Comparison of ENCODE assay signal across 16 cellular contexts in genomic region chr4:67651536-67651935, GRCh38. TPM values are rescaled to one million over a fixed set of nuclear protein-coding genes. Genes with fewer than 3 reads are reported as not detected.
DNase-seq lines count a peak whose midpoint lies in the region; ATAC-seq, FAIRE-seq and TF ChIP-seq lines count a peak whose summit lies in the region.
"Had no signal": no experiment of that assay in that cellular context is flagged by ENCODE, and none has a peak within 500 bp of the region (broad histone marks: within the 10 kb centered on the region; RNA-seq: fewer than 3 reads in every experiment).

No MANE protein-coding gene starts in this region.

- no peaks in the 10 kb centered on the region for H3K27me3 ChIP-seq in HepG2 (ENCODE audit: control insufficient read depth in 1 of 2, insufficient read depth in 2 of 2, low read length in 2 of 2)
- H3K27me3 ChIP-seq in testis, result no peaks in the 10 kb centered on the region

- no peak for FAIRE-seq in HepG2 (lab: Jason Lieb, UNC)
- FAIRE-seq: GM12891 had no signal

- H3K4me1 ChIP-seq in HepG2 (ENCODE audit: insufficient read depth, low read length), result no peaks in the 10 kb centered on the region
- no peaks in the 10 kb centered on the region for H3K4me1 ChIP-seq in testis

- no peak overlapping the region for H3K4me2 ChIP-seq in HepG2 (ENCODE audit: low read depth, low read length)
- H3K4me2 ChIP-seq: GM23338 had no signal

- H3K36me3 ChIP-seq in HepG2 (replicated peaks in 1 of 2; ENCODE audit: control insufficient read depth in 1 of 2, insufficient read depth in 2 of 2, low read length in 2 of 2) (peaks cover 4 to 23% of the 10 kb centered on the region in 2 experiments; a peak in 3 of 5 replicates), testis (ENCODE audit: low read depth, missing control alignments) (no peaks in the 10 kb centered on the region)

- POLR2A ChIA-PET in HepG2 (lab: Yijun Ruan, JAX), result no interaction called here

- in situ Hi-C loops in HepG2 (cut with HindIII; ENCODE audit: extremely low pct_ligation_motif_present, low pct_unique_long_range_greater_than_20kb), result no loop called here

- CTCF ChIA-PET in HepG2 (lab: Yijun Ruan, JAX; ENCODE audit: low intra/inter-chr PET ratio, low total read pairs), result no interaction called here

- no peak overlapping the region for H3K9ac ChIP-seq in HepG2 (ENCODE audit: insufficient read depth, low read depth, low read length)

- TF ChIP-seq CTCF in HepG2 (CRISPR knock-in tag; IDR thresholded peaks at IDR 0.05) (no peak), testis (IDR thresholded peaks at IDR 0.05) (no peak)

- no peaks in the 10 kb centered on the region; the same call in 1 of the 2 replicates for H4K20me1 ChIP-seq in HepG2 (ENCODE audit: insufficient read depth, low read length)

- no peak for TF ChIP-seq EP300 in HepG2 (IDR thresholded peaks at IDR 0.05; ENCODE audit: low read depth in 2 of 2, low read length in 2 of 2)
- TF ChIP-seq EP300 in HepG2 (CRISPR knock-in tag; IDR thresholded peaks at IDR 0.05; ENCODE audit: borderline replicate concordance), result no peak

- H2AFZ ChIP-seq in HepG2 (ENCODE audit: low read length), result no peak overlapping the region
- H2AFZ ChIP-seq: GM23338 had no signal

- DNase-seq in astrocyte of the hippocampus (ENCODE audit: low read depth, low spot score), result peak; percentile 5
- DNase-seq in dermis microvascular lymphatic vessel endothelial cell (ENCODE audit: low read depth in 2 of 2), result peak; percentile 4 to 84
- peak; percentile 9 for DNase-seq in glomerular endothelial cell (ENCODE audit: extremely low read depth, low read depth, low spot score)
- no peak for DNase-seq in HepG2 (ENCODE audit: low spot score)
- no peak for DNase-seq in testis
- DNase-seq in NCI-H1694 (lab: John Stamatoyannopoulos, UW), result no peak
- DNase-seq in left lobe of liver (ENCODE audit: low spot score), result no peak
- DNase-seq: C1 segment of cervical spinal cord; Calu3; CD4-positive, alpha-beta T cell; DMS153; DMS79 treated with DMSO at 0.1 percent for 48 hours; EL; H7 had no signal

- no peak overlapping the region for H3K27ac ChIP-seq in HepG2 (ENCODE audit: extremely low read length, insufficient read depth, low read length)
- no peak overlapping the region for H3K27ac ChIP-seq in testis

- no peaks in the 10 kb centered on the region for H3K9me3 ChIP-seq in HepG2 (ENCODE audit: low read length)
- H3K9me3 ChIP-seq in testis, result no peaks in the 10 kb centered on the region

- intact Hi-C loops in HepG2 (cut with micrococcal nuclease; ENCODE audit: unreplicated experiment), result no loop called here
- intact Hi-C loops in testis (cut with DNase I; ENCODE audit: low total_unique reads), result no loop called here

- H3K4me3 ChIP-seq in HepG2 (replicated peaks in 1 of 3; ENCODE audit: insufficient read depth in 1 of 3, low read depth in 2 of 3, low read length in 3 of 3) (no peak overlapping the region), testis (no peak overlapping the region)
- H3K4me3 ChIP-seq: GM23338 had no signal

- no peak for ATAC-seq in HepG2
- no peak for ATAC-seq in left lobe of liver
- ATAC-seq: GM23338 had no signal

- BruUV-seq in HepG2 (replicated peaks; lab: Mats Ljungman, UMichigan), result no TSS peak

- TF ChIP-seq RAD21 in HepG2 (CRISPR knock-in tag; IDR thresholded peaks at IDR 0.05), result no peak

- TF ChIP-seq POLR2A in HepG2 (IDR thresholded peaks at IDR 0.05; ENCODE audit: insufficient read depth in 1 of 2, low read depth in 2 of 2, low read length in 2 of 2) (no peak), testis (IDR thresholded peaks at IDR 0.05) (no peak)

- no peaks in the 10 kb centered on the region for H3K79me2 ChIP-seq in HepG2 (ENCODE audit: insufficient read depth, low read length)

TF ChIP-seq in HepG2, 621 proteins besides CTCF, POLR2A, EP300 and RAD21:
- TF ChIP-seq ZNF468 (CRISPR knock-in tag; IDR thresholded peaks at IDR 0.05) (no peak), WIZ (CRISPR knock-in tag; IDR thresholded peaks at IDR 0.05) (no peak), HNRNPUL1 (IDR thresholded peaks at IDR 0.05; ENCODE audit: low read depth, low read length) (no peak), RXRB (CRISPR knock-in tag; IDR thresholded peaks at IDR 0.05; ENCODE audit: borderline replicate concordance) (no peak), SMARCE1 (IDR thresholded peaks at IDR 0.05; ENCODE audit: borderline replicate concordance) (no peak), SP4 (CRISPR knock-in tag; IDR thresholded peaks at IDR 0.05) (no peak), ZBTB3 (CRISPR knock-in tag; IDR thresholded peaks at IDR 0.05; ENCODE audit: borderline replicate concordance, low read depth) (no peak), KDM6A (CRISPR knock-in tag; IDR thresholded peaks at IDR 0.05; ENCODE audit: low read depth) (no peak), ZFX (CRISPR knock-in tag; IDR thresholded peaks at IDR 0.05; ENCODE audit: low read depth) (no peak), RBAK (CRISPR knock-in tag; IDR thresholded peaks at IDR 0.05) (no peak), TBX3 (IDR thresholded peaks at IDR 0.05; ENCODE audit: borderline replicate concordance) (no peak), ZBED4 (CRISPR knock-in tag; IDR thresholded peaks at IDR 0.05; ENCODE audit: borderline replicate concordance) (no peak), BHLHE40 (IDR thresholded peaks at IDR 0.05; ENCODE audit: low read length) (no peak), ZNF33A (CRISPR knock-in tag; IDR thresholded peaks at IDR 0.05; ENCODE audit: borderline replicate concordance) (no peak), ZNF75D (CRISPR knock-in tag; IDR thresholded peaks at IDR 0.05; ENCODE audit: borderline replicate concordance) (no peak), CREB1 (IDR thresholded peaks at IDR 0.05) (no peak), CREB1 (CRISPR knock-in tag; IDR thresholded peaks at IDR 0.05) (no peak)
- TF ChIP-seq, protein P1, sequence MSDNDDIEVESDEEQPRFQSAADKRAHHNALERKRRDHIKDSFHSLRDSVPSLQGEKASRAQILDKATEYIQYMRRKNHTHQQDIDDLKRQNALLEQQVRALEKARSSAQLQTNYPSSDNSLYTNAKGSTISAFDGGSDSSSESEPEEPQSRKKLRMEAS (IDR thresholded peaks at IDR 0.05), result no peak

RNA-seq across cellular contexts. Expression of gene UBA6, which starts 49.4 kb away (rescaled TPM):
- 80.9 and 89.8 TPM in 2 replicates for total RNA-seq in dermis microvascular lymphatic vessel endothelial cell
- total RNA-seq in glomerular endothelial cell, result 33.4 and 73.7 TPM in 2 replicates
- total RNA-seq in HepG2 (2016; rRNA removed; fragmentation: Illumina TruSeq; extraction: Trizol), result 75.4 and 153 TPM in 2 replicates
- 4.5 TPM in 2 replicates for total RNA-seq in HepG2 (2016; cell fraction: cytosol; rRNA removed; fragmentation: Illumina TruSeq; extraction: Trizol; ENCODE audit: low read depth)
- total RNA-seq in HepG2 (2016; cell fraction: insoluble cytoplasmic fraction; rRNA removed; fragmentation: Illumina TruSeq; extraction: Trizol), result 73.9 and 131 TPM in 2 replicates
- 12.0 and 16.0 TPM in 2 replicates for total RNA-seq in HepG2 (2016; cell fraction: membrane; rRNA removed; fragmentation: Illumina TruSeq; extraction: Trizol)
- total RNA-seq in HepG2 (2016; cell fraction: nucleus; rRNA removed; fragmentation: Illumina TruSeq; extraction: Trizol), result 65.0 and 67.0 TPM in 2 replicates
- 25.6 and 33.3 TPM in 2 replicates for polyA plus RNA-seq in HepG2 (2011; rRNA removed)
- 21.1 and 24.7 TPM in 2 replicates for polyA plus RNA-seq in HepG2 (2011; cell fraction: cytosol; rRNA removed)
- 53.3 and 61.9 TPM in 2 replicates for polyA plus RNA-seq in HepG2 (2011; cell fraction: nucleus; rRNA removed)
- polyA plus RNA-seq in HepG2 (2012), result 21.2 and 31.8 TPM in 2 replicates
- 0.36 and 0.42 TPM in 2 replicates for polyA plus RNA-seq in HepG2 (2016; cell fraction: cytosol; fragmentation: Illumina TruSeq; extraction: Trizol; ENCODE audit: low read depth)
- 30.7 and 31.3 TPM in 2 replicates for polyA plus RNA-seq in HepG2 (2016; cell fraction: insoluble cytoplasmic fraction; fragmentation: Illumina TruSeq; extraction: Trizol; ENCODE audit: low read depth)
- polyA plus RNA-seq in HepG2 (2016; cell fraction: membrane; fragmentation: Illumina TruSeq; extraction: Trizol; ENCODE audit: low read depth), result 1.7 and 1.8 TPM in 2 replicates
- polyA plus RNA-seq in HepG2 (2016; cell fraction: nucleus; fragmentation: Illumina TruSeq; extraction: Trizol; ENCODE audit: insufficient read depth, low read depth), result 40.8 and 51.8 TPM in 2 replicates
- 23.8 and 28.1 TPM in 2 replicates for polyA minus RNA-seq in HepG2 (2011; rRNA and poly(A)+ RNA removed; ENCODE audit: low replicate concordance)
- polyA minus RNA-seq in HepG2 (2011; cell fraction: cytosol; rRNA and poly(A)+ RNA removed), result 87.0 and 107 TPM in 2 replicates
- polyA minus RNA-seq in HepG2 (2011; cell fraction: nucleus; rRNA and poly(A)+ RNA removed), result 150 and 178 TPM in 2 replicates
- total RNA-seq in testis, result 10 to 100 TPM; 76.2 to 86.8 TPM
- polyA plus RNA-seq in testis (ENCODE audit: insufficient read depth, low read depth, low replicate concordance), result 19.7 TPM
- 19.6 TPM for total RNA-seq in left lobe of liver

Comparison
In these comparisons a context has a peak if more than half of its experiments do, and no peak if none do; other contexts are left out.
1. DNase-seq: peak in astrocyte of the hippocampus (single experiment), dermis microvascular lymphatic vessel endothelial cell (2 of 2) and glomerular endothelial cell (single experiment); none in HepG2 (single experiment), testis (single experiment), NCI-H1694 (single experiment) and left lobe of liver (single experiment).